ENCODE assay signal across 26 cellular contexts in the genomic region with DNA sequence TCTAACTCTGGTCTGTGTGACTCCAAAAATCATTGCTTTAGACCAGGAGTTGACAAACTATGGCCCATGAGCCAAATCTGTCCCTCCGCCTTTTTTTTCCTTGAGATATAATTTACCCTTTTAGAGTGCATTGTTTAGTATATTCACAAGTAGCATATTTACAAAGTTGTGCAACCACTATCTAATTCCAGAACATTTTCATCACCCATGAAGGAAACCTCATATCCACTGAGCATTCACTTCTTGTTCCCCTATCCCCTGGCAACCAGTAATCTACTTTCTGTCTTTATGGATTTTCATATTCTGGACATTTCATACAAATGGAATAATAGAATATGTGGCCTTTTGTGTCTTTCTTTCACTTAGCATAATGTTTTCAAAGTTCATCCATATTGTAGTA.
"Had no signal": no experiment of that assay in that cellular context is flagged by ENCODE, and none has a peak within 500 bp of the region (broad histone marks: within the 10 kb centered on the region; RNA-seq: fewer than 3 reads in every experiment).

No MANE protein-coding gene starts in this region.

- H3K27me3 ChIP-seq: adrenal gland, ascending aorta, esophagus squamous epithelium, gastroesophageal sphincter, hepatocyte had no signal

- H3K4me1 ChIP-seq: adrenal gland, ascending aorta, breast epithelium, esophagus squamous epithelium, gastroesophageal sphincter, heart right ventricle had no signal

- DNase-seq: activated CD4-positive, alpha-beta T cell treated with anti-CD3 and anti-CD28 coated beads for 1 hour; activated CD4-positive, alpha-beta T cell treated with anti-CD3 and anti-CD28 coated beads for 4 hours; activated CD4-positive, alpha-beta T cell treated with anti-CD3 and anti-CD28 coated beads, Interleukin-2, amount 10 ng/mL, durations not matched to agents 7 days and 5 days; activated CD4-positive, alpha-beta T cell treated with anti-CD3 and anti-CD28 coated beads, Interleukin-2, amount 50 U/mL, for 4 hours; activated CD4-positive, CD25-positive, alpha-beta regulatory T cell; activated CD8-positive, alpha-beta memory T cell treated with anti-CD3 and anti-CD28 coated beads for 24 hours; activated CD8-positive, alpha-beta T cell treated with anti-CD3 and anti-CD28 coated beads for 36 hours; activated effector memory CD4-positive, alpha-beta T cell treated with Interleukin-2 at 50 U/mL for 16 hours; activated gamma-delta T cell treated with Interleukin-2 at 50 U/mL for 16 hours; activated naive CD4-positive, alpha-beta T cell treated with anti-CD3 and anti-CD28 coated beads, Interleukin-2, amount 50 U/mL, for 16 hours; activated naive CD4-positive, alpha-beta T cell treated with Interleukin-2 at 50 U/mL for 16 hours; activated T-cell treated with anti-CD3 and anti-CD28 coated beads, Interleukin-2, amount 50 U/mL, for 4 hours; adrenal gland; cortex of kidney; dermis blood vessel endothelial cell; effector CD4-positive, alpha-beta T cell; effector memory CD8-positive, alpha-beta T cell; esophagus squamous epithelium; foreskin melanocyte; heart right ventricle; T-helper 2 cell had no signal

- H3K4me2 ChIP-seq: hepatocyte had no signal

- H3K27ac ChIP-seq: adrenal gland, ascending aorta, breast epithelium, epithelial cell of prostate, esophagus squamous epithelium, gastroesophageal sphincter, heart right ventricle, hepatocyte had no signal

- H3K9me3 ChIP-seq: adrenal gland, ascending aorta, breast epithelium, esophagus squamous epithelium, gastroesophageal sphincter, heart right ventricle had no signal

- H3K79me2 ChIP-seq: hepatocyte had no signal

- H2AFZ ChIP-seq: hepatocyte had no signal

- H3K4me3 ChIP-seq: adrenal gland, ascending aorta, breast epithelium, esophagus squamous epithelium, gastroesophageal sphincter, heart right ventricle, hepatocyte had no signal

- H3K36me3 ChIP-seq: adrenal gland, ascending aorta, breast epithelium, esophagus squamous epithelium, gastroesophageal sphincter, heart right ventricle had no signal
